1 cellular context compared by ENCODE assay signal in genomic region chr9:129323999-129324553, GRCh38.
TF ChIP-seq lines count a peak whose summit lies in the region.

No MANE protein-coding gene starts in this region.

TF ChIP-seq in liver, 16 proteins besides CTCF, POLR2A, EP300 and RAD21 (continued from another document):
- TF ChIP-seq REST (IDR thresholded peaks at IDR 0.05) (peak; percentile 11), YY1 (IDR thresholded peaks at IDR 0.05) (peak; percentile 69)
